1 cellular context compared by ENCODE assay signal in genomic region chr12:108815369-108815768, GRCh38.
A peak's percentile ranks its signal among the peaks of the same experiment; 100 is the strongest.
TF ChIP-seq lines count a peak whose summit lies in the region.

No MANE protein-coding gene starts in this region.

TF ChIP-seq in K562, 482 proteins besides CTCF, POLR2A, EP300 and RAD21 (continued from another document):
- TF ChIP-seq PRDM10 (IDR thresholded peaks at IDR 0.05; ENCODE audit: partially characterized antibody): peak; percentile 93
TF ChIP-seq in K562: peak in this region for 1.
